8 cellular contexts compared by ENCODE assay signal in genomic region chr6:26205625-26206574, GRCh38.
DNase-seq lines count a peak whose midpoint lies in the region; ATAC-seq and TF ChIP-seq lines count a peak whose summit lies in the region.

No MANE protein-coding gene starts in this region.

- peak overlapping the region; percentile 97 for H3K27ac ChIP-seq in HL-60 (replicated peaks)
- peak overlapping the region; percentile 99 for H3K27ac ChIP-seq in fibroblast of lung (ENCODE audit: insufficient read depth, low read length)
- peak overlapping the region; percentile 96 for H3K27ac ChIP-seq in neural progenitor cell

- no peaks in the 10 kb centered on the region for H3K36me3 Mint-ChIP-seq in neural progenitor cell

- H3K9ac ChIP-seq in fibroblast of lung (ENCODE audit: insufficient read depth, low read length) (peak overlapping the region; percentile 89), neural progenitor cell (peak overlapping the region; percentile 75)

- H3K79me2 ChIP-seq in fibroblast of lung (ENCODE audit: control insufficient read depth, insufficient read depth, low read length) = no peaks in the 10 kb centered on the region
- peaks cover 25% of the 10 kb centered on the region for H3K79me2 ChIP-seq in neural progenitor cell (ENCODE audit: low read depth)

- H3K4me2 ChIP-seq in fibroblast of lung (ENCODE audit: extremely low read depth, insufficient read depth, low read length) (peak overlapping the region; percentile 97), neural progenitor cell (peak overlapping the region; percentile 82)

- H3K4me3 ChIP-seq in HL-60 (replicated peaks; ENCODE audit: insufficient read depth, low read length) (peak overlapping the region; percentile 60), fibroblast of lung (replicated peaks in 1 of 4; ENCODE audit: control extremely low read depth in 1 of 4, insufficient read depth in 1 of 4, low read depth in 3 of 4, low read length in 4 of 4) (peak overlapping the region; percentile 74 to 96 (median 87)), neural progenitor cell (peak overlapping the region; percentile 78)

- H3K9me3 Mint-ChIP-seq in neural progenitor cell = no peaks in the 10 kb centered on the region

- H2AFZ ChIP-seq in fibroblast of lung (ENCODE audit: low read length) (peak overlapping the region; percentile 43), neural progenitor cell (replicated peaks) (no peak overlapping the region)

- H3K9me3 ChIP-seq in fibroblast of lung (ENCODE audit: control insufficient read depth, insufficient read depth, low read depth, low read length) (no peaks in the 10 kb centered on the region), neural progenitor cell (ENCODE audit: low read depth) (no peaks in the 10 kb centered on the region)

- no peak overlapping the region for H3K27ac Mint-ChIP-seq in neural progenitor cell

- H3K27me3 Mint-ChIP-seq in neural progenitor cell (ENCODE audit: insufficient read depth, low read depth) = peaks cover 5% of the 10 kb centered on the region

- peaks cover 27% of the 10 kb centered on the region for H3K4me1 Mint-ChIP-seq in neural progenitor cell

- H4K20me1 ChIP-seq in fibroblast of lung (ENCODE audit: control insufficient read depth, extremely low read depth, insufficient read depth, low read length) = no peaks in the 10 kb centered on the region
- H4K20me1 ChIP-seq in neural progenitor cell (ENCODE audit: low read depth) = peaks cover 6% of the 10 kb centered on the region

- no peak overlapping the region for H3K4me3 Mint-ChIP-seq in neural progenitor cell

- H3K27me3 ChIP-seq in HL-60 (ENCODE audit: insufficient read depth, poor library complexity, severe bottlenecking) (no peaks in the 10 kb centered on the region), fibroblast of lung (ENCODE audit: control insufficient read depth, insufficient read depth, low read length) (no peaks in the 10 kb centered on the region), neural progenitor cell (no peaks in the 10 kb centered on the region)

- H3K4me1 ChIP-seq in fibroblast of lung (ENCODE audit: control insufficient read depth, extremely low read depth, insufficient read depth, low read length) (peaks cover 2% of the 10 kb centered on the region), neural progenitor cell (peaks cover 35% of the 10 kb centered on the region)

- peak; percentile 86 for DNase-seq in Daoy (ENCODE audit: low read depth)
- DNase-seq in HL-60 (ENCODE audit: low read depth in 1 of 2, low spot score in 1 of 2) = peak; percentile 50 to 73
- DNase-seq in SIG-M5 treated with dmso at 0.1 percent for 504 hours (lab: John Stamatoyannopoulos, UW; ENCODE audit: unreplicated experiment) = peak; percentile 96
- peak; percentile 74 to 94 for DNase-seq in fibroblast of lung (ENCODE audit: low read depth in 2 of 2)
- no peak for DNase-seq in neural progenitor cell (ENCODE audit: low spot score)
- no peak for DNase-seq in HuH-7.5 (ENCODE audit: low spot score)
- DNase-seq in iPS-NIHi11 (ENCODE audit: low spot score) = no peak

- no peak for ATAC-seq in GM21576 (IDR thresholded peaks at IDR 0.05; ENCODE audit: unreplicated experiment)

- no peaks in the 10 kb centered on the region for H3K36me3 ChIP-seq in fibroblast of lung (ENCODE audit: control insufficient read depth, insufficient read depth, low read length)
- no peaks in the 10 kb centered on the region for H3K36me3 ChIP-seq in neural progenitor cell

- TF ChIP-seq CTCF in HL-60 (IDR thresholded peaks at IDR 0.05; ENCODE audit: insufficient read depth, low read length) (no peak), fibroblast of lung (conservative IDR thresholded peaks at IDR 0.05 in 1 of 2, IDR thresholded peaks at IDR 0.05 in 1 of 2; ENCODE audit: low read depth in 1 of 2, low read length in 2 of 2) (no peak), neural progenitor cell (IDR thresholded peaks at IDR 0.05) (no peak)

- H3F3A ChIP-seq in neural progenitor cell (ENCODE audit: low read depth) = peaks cover 61% of the 10 kb centered on the region

Comparison
In these comparisons a context has a peak if more than half of its experiments do, and no peak if none do; other contexts are left out.
1. DNase-seq: peak in Daoy (single experiment), HL-60 (2 of 2), SIG-M5 treated with dmso at 0.1 percent for 504 hours (single experiment) and fibroblast of lung (2 of 2); none in neural progenitor cell (single experiment), HuH-7.5 (single experiment) and iPS-NIHi11 (single experiment).
2. Peak in every context shown above with its lines, with median percentiles within 50 percentile points of each other: H3K27ac ChIP-seq and H3K4me3 ChIP-seq.